ENCODE assay signal across 1 cellular context in the genomic region with DNA sequence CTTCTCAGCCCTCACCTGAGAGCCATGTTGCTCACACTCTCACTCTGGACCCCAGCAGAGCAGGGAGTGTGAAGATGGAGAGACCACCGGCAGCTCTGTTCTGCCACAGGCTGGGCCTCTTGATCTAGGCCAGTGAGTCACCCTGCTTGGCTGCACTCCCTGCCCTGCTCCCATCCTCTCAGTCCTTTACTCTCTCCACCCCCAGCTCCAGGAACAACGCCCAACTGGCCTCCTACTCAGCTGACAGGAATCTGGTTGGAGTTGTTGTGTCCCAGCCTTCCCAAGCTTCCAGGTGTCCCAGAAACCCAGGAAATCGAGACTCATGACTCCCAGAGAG.
A peak's percentile ranks its signal among the peaks of the same experiment; 100 is the strongest.
TF ChIP-seq lines count a peak whose summit lies in the region.

A gene with protein sequence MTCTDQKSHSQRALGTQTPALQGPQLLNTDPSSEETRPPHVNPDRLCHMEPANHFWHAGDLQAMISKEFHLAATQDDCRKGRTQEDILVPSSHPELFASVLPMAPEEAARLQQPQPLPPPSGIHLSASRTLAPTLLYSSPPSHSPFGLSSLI (plus strand): TSS at position 261 of the 337 bp plus-strand sequence. CDS start 14,833 bp downstream, outside the sequence.

TF ChIP-seq in HEK293, 187 proteins besides CTCF, POLR2A, EP300 and RAD21 (continued from another document and continues in another):
- TF ChIP-seq ZNF202 (tag by site-specific recombination; IDR thresholded peaks at IDR 0.05; ENCODE audit: borderline replicate concordance) (no peak), IKZF3 (tag by site-specific recombination; IDR thresholded peaks at IDR 0.05) (no peak), ZNF341 (tag by site-specific recombination; IDR thresholded peaks at IDR 0.05; ENCODE audit: low read depth) (no peak), ZNF112 (tag by site-specific recombination; IDR thresholded peaks at IDR 0.05) (no peak), ZNF133 (tag by site-specific recombination; IDR thresholded peaks at IDR 0.05) (no peak), ZNF621 (tag by site-specific recombination; IDR thresholded peaks at IDR 0.05) (no peak), FEZF1 (tag by site-specific recombination; IDR thresholded peaks at IDR 0.05) (no peak), ZNF654 (tag by site-specific recombination; IDR thresholded peaks at IDR 0.05; ENCODE audit: low read depth) (no peak), ZNF24 (tag by site-specific recombination; IDR thresholded peaks at IDR 0.05) (no peak), YY2 (tag by site-specific recombination; IDR thresholded peaks at IDR 0.05) (no peak), HOXC10 (CRISPR knock-in tag; IDR thresholded peaks at IDR 0.05) (no peak), ZNF404 (tag by site-specific recombination; IDR thresholded peaks at IDR 0.05) (no peak), ZNF121 (tag by site-specific recombination; IDR thresholded peaks at IDR 0.05) (no peak), ZSCAN23 (tag by site-specific recombination; IDR thresholded peaks at IDR 0.05) (no peak), ZNF544 (tag by site-specific recombination; IDR thresholded peaks at IDR 0.05) (no peak), ZBTB17 (tag by site-specific recombination; IDR thresholded peaks at IDR 0.05) (no peak), SP3 (tag by site-specific recombination; IDR thresholded peaks at IDR 0.05) (0 out of 2 replicates have a peak, but pooled peaks have one; percentile 23), ZNF791 (tag by site-specific recombination; IDR thresholded peaks at IDR 0.05) (no peak), KLF9 (tag by site-specific recombination; IDR thresholded peaks at IDR 0.05; ENCODE audit: low read depth) (no peak), GLIS2 (tag by site-specific recombination; IDR thresholded peaks at IDR 0.05) (peak; percentile 73), PRDM1 (tag by site-specific recombination; IDR thresholded peaks at IDR 0.05) (0 out of 2 replicates have a peak, but pooled peaks have one; percentile 30), ZFHX2 (tag by site-specific recombination; conservative IDR thresholded peaks at IDR 0.05) (peak; percentile 92), ZNF354C (tag by site-specific recombination; IDR thresholded peaks at IDR 0.05; ENCODE audit: borderline replicate concordance, low read depth) (no peak), SP7 (tag by site-specific recombination; IDR thresholded peaks at IDR 0.05) (no peak), ZNF221 (tag by site-specific recombination; IDR thresholded peaks at IDR 0.05; ENCODE audit: borderline replicate concordance) (no peak), ZNF169 (tag by site-specific recombination; IDR thresholded peaks at IDR 0.05) (no peak), ZNF274 (IDR thresholded peaks at IDR 0.05; ENCODE audit: low read length) (no peak), ZNF274 (tag by site-specific recombination; IDR thresholded peaks at IDR 0.05; ENCODE audit: borderline replicate concordance) (no peak), ZNF140 (tag by site-specific recombination; IDR thresholded peaks at IDR 0.05) (no peak), ZNF548 (tag by site-specific recombination; IDR thresholded peaks at IDR 0.05) (no peak), ZNF514 (tag by site-specific recombination; IDR thresholded peaks at IDR 0.05) (no peak), ZNF433 (tag by site-specific recombination; IDR thresholded peaks at IDR 0.05; ENCODE audit: low read depth) (no peak), SETDB1 (IDR thresholded peaks at IDR 0.05; ENCODE audit: insufficient read length, low read length) (no peak), ZNF776 (tag by site-specific recombination; IDR thresholded peaks at IDR 0.05; ENCODE audit: borderline replicate concordance) (no peak), ZNF416 (tag by site-specific recombination; IDR thresholded peaks at IDR 0.05) (no peak), MYNN (tag by site-specific recombination; IDR thresholded peaks at IDR 0.05; ENCODE audit: borderline replicate concordance) (no peak), ZBTB7A (tag by site-specific recombination; IDR thresholded peaks at IDR 0.05; ENCODE audit: low read depth) (no peak), ZNF174 (tag by site-specific recombination; IDR thresholded peaks at IDR 0.05) (no peak), EGR2 (tag by site-specific recombination; IDR thresholded peaks at IDR 0.05; ENCODE audit: low read depth) (peak; percentile 74), ZEB2 (tag by site-specific recombination; IDR thresholded peaks at IDR 0.05) (no peak)
- TF ChIP-seq, protein P1, sequence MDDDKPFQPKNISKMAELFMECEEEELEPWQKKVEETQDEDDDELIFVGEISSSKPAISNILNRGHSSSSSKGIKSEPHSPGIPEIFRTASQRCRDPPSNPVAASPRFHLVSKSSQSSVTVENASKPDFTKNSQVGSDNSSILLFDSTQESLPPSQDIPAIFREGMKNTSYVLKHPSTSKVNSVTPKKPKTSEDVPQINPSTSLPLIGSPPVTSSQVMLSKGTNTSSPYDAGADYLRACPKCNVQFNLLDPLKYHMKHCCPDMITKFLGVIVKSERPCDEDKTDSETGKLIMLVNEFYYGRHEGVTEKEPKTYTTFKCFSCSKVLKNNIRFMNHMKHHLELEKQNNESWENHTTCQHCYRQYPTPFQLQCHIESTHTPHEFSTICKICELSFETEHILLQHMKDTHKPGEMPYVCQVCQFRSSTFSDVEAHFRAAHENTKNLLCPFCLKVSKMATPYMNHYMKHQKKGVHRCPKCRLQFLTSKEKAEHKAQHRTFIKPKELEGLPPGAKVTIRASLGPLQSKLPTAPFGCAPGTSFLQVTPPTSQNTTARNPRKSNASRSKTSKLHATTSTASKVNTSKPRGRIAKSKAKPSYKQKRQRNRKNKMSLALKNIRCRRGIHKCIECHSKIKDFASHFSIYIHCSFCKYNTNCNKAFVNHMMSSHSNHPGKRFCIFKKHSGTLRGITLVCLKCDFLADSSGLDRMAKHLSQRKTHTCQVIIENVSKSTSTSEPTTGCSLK (tag by site-specific recombination; IDR thresholded peaks at IDR 0.05) = no peak
- TF ChIP-seq, protein P2, sequence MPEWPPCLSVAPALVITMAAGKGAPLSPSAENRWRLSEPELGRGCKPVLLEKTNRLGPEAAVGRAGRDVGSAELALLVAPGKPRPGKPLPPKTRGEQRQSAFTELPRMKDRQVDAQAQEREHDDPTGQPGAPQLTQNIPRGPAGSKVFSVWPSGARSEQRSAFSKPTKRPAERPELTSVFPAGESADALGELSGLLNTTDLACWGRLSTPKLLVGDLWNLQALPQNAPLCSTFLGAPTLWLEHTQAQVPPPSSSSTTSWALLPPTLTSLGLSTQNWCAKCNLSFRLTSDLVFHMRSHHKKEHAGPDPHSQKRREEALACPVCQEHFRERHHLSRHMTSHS (tag by site-specific recombination; IDR thresholded peaks at IDR 0.05) = no peak
- TF ChIP-seq, protein P3, sequence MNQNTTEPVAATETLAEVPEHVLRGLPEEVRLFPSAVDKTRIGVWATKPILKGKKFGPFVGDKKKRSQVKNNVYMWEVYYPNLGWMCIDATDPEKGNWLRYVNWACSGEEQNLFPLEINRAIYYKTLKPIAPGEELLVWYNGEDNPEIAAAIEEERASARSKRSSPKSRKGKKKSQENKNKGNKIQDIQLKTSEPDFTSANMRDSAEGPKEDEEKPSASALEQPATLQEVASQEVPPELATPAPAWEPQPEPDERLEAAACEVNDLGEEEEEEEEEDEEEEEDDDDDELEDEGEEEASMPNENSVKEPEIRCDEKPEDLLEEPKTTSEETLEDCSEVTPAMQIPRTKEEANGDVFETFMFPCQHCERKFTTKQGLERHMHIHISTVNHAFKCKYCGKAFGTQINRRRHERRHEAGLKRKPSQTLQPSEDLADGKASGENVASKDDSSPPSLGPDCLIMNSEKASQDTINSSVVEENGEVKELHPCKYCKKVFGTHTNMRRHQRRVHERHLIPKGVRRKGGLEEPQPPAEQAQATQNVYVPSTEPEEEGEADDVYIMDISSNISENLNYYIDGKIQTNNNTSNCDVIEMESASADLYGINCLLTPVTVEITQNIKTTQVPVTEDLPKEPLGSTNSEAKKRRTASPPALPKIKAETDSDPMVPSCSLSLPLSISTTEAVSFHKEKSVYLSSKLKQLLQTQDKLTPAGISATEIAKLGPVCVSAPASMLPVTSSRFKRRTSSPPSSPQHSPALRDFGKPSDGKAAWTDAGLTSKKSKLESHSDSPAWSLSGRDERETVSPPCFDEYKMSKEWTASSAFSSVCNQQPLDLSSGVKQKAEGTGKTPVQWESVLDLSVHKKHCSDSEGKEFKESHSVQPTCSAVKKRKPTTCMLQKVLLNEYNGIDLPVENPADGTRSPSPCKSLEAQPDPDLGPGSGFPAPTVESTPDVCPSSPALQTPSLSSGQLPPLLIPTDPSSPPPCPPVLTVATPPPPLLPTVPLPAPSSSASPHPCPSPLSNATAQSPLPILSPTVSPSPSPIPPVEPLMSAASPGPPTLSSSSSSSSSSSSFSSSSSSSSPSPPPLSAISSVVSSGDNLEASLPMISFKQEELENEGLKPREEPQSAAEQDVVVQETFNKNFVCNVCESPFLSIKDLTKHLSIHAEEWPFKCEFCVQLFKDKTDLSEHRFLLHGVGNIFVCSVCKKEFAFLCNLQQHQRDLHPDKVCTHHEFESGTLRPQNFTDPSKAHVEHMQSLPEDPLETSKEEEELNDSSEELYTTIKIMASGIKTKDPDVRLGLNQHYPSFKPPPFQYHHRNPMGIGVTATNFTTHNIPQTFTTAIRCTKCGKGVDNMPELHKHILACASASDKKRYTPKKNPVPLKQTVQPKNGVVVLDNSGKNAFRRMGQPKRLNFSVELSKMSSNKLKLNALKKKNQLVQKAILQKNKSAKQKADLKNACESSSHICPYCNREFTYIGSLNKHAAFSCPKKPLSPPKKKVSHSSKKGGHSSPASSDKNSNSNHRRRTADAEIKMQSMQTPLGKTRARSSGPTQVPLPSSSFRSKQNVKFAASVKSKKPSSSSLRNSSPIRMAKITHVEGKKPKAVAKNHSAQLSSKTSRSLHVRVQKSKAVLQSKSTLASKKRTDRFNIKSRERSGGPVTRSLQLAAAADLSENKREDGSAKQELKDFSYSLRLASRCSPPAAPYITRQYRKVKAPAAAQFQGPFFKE (tag by site-specific recombination; IDR thresholded peaks at IDR 0.05; ENCODE audit: borderline replicate concordance) = no peak
- TF ChIP-seq, protein P4, sequence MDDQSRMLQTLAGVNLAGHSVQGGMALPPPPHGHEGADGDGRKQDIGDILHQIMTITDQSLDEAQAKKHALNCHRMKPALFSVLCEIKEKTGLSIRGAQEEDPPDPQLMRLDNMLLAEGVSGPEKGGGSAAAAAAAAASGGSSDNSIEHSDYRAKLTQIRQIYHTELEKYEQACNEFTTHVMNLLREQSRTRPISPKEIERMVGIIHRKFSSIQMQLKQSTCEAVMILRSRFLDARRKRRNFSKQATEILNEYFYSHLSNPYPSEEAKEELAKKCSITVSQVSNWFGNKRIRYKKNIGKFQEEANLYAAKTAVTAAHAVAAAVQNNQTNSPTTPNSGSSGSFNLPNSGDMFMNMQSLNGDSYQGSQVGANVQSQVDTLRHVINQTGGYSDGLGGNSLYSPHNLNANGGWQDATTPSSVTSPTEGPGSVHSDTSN (CRISPR knock-in tag; IDR thresholded peaks at IDR 0.05) = no peak
- TF ChIP-seq, protein P5, sequence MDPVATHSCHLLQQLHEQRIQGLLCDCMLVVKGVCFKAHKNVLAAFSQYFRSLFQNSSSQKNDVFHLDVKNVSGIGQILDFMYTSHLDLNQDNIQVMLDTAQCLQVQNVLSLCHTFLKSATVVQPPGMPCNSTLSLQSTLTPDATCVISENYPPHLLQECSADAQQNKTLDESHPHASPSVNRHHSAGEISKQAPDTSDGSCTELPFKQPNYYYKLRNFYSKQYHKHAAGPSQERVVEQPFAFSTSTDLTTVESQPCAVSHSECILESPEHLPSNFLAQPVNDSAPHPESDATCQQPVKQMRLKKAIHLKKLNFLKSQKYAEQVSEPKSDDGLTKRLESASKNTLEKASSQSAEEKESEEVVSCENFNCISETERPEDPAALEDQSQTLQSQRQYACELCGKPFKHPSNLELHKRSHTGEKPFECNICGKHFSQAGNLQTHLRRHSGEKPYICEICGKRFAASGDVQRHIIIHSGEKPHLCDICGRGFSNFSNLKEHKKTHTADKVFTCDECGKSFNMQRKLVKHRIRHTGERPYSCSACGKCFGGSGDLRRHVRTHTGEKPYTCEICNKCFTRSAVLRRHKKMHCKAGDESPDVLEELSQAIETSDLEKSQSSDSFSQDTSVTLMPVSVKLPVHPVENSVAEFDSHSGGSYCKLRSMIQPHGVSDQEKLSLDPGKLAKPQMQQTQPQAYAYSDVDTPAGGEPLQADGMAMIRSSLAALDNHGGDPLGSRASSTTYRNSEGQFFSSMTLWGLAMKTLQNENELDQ (tag by site-specific recombination; IDR thresholded peaks at IDR 0.05; ENCODE audit: low read depth) = no peak
- TF ChIP-seq, protein P6, sequence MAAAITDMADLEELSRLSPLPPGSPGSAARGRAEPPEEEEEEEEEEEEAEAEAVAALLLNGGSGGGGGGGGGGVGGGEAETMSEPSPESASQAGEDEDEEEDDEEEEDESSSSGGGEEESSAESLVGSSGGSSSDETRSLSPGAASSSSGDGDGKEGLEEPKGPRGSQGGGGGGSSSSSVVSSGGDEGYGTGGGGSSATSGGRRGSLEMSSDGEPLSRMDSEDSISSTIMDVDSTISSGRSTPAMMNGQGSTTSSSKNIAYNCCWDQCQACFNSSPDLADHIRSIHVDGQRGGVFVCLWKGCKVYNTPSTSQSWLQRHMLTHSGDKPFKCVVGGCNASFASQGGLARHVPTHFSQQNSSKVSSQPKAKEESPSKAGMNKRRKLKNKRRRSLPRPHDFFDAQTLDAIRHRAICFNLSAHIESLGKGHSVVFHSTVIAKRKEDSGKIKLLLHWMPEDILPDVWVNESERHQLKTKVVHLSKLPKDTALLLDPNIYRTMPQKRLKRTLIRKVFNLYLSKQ (tag by site-specific recombination; IDR thresholded peaks at IDR 0.05; ENCODE audit: borderline replicate concordance) = no peak
- TF ChIP-seq, protein P7, sequence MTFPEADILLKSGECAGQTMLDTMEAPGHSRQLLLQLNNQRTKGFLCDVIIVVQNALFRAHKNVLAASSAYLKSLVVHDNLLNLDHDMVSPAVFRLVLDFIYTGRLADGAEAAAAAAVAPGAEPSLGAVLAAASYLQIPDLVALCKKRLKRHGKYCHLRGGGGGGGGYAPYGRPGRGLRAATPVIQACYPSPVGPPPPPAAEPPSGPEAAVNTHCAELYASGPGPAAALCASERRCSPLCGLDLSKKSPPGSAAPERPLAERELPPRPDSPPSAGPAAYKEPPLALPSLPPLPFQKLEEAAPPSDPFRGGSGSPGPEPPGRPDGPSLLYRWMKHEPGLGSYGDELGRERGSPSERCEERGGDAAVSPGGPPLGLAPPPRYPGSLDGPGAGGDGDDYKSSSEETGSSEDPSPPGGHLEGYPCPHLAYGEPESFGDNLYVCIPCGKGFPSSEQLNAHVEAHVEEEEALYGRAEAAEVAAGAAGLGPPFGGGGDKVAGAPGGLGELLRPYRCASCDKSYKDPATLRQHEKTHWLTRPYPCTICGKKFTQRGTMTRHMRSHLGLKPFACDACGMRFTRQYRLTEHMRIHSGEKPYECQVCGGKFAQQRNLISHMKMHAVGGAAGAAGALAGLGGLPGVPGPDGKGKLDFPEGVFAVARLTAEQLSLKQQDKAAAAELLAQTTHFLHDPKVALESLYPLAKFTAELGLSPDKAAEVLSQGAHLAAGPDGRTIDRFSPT (tag by site-specific recombination; IDR thresholded peaks at IDR 0.05) = no peak
- TF ChIP-seq, protein P8, sequence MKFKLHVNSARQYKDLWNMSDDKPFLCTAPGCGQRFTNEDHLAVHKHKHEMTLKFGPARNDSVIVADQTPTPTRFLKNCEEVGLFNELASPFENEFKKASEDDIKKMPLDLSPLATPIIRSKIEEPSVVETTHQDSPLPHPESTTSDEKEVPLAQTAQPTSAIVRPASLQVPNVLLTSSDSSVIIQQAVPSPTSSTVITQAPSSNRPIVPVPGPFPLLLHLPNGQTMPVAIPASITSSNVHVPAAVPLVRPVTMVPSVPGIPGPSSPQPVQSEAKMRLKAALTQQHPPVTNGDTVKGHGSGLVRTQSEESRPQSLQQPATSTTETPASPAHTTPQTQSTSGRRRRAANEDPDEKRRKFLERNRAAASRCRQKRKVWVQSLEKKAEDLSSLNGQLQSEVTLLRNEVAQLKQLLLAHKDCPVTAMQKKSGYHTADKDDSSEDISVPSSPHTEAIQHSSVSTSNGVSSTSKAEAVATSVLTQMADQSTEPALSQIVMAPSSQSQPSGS (tag by site-specific recombination; IDR thresholded peaks at IDR 0.05; ENCODE audit: low read depth) = no peak
